Comparison of ENCODE assay signal across 7 cellular contexts in genomic region chr11:31949733-31950200, GRCh38.
A peak's percentile ranks its signal among the peaks of the same experiment; 100 is the strongest.
DNase-seq lines count a peak whose midpoint lies in the region; ATAC-seq lines count a peak whose summit lies in the region.
"Not testable (repeated sequence)": the region's sequence is repeated elsewhere in the genome, so short reads cannot be mapped to it uniquely, and the experiment has no call there.

No MANE protein-coding gene starts in this region.

- H3K4me1 Mint-ChIP-seq in activated T-helper 1 cell treated with anti-CD3 and anti-CD28 coated beads, Interleukin-12 subunit alpha, Interleukin-12 subunit beta, Interleukin-2, Interleukin-4 antibody, amounts not matched to agents 30 ng/mL and 10 ng/mL and 1 ng/mL, durations not matched to agents 14 hours and 24 hours and 36 hours (ENCODE audit: low read depth): peaks cover 35% of the 10 kb centered on the region

- not testable (repeated sequence) for H3K36me3 Mint-ChIP-seq in activated T-helper 1 cell treated with anti-CD3 and anti-CD28 coated beads, Interleukin-12 subunit alpha, Interleukin-12 subunit beta, Interleukin-2, Interleukin-4 antibody, amounts not matched to agents 30 ng/mL and 10 ng/mL and 1 ng/mL, durations not matched to agents 14 hours and 24 hours and 36 hours (ENCODE audit: low read depth)

- ATAC-seq in GM18519 (IDR thresholded peaks at IDR 0.05; ENCODE audit: low FRiP score, unreplicated experiment) (peak; percentile 61), GM19351 (IDR thresholded peaks at IDR 0.05; ENCODE audit: unreplicated experiment) (peak; percentile 64), GM21526 (IDR thresholded peaks at IDR 0.05; ENCODE audit: low FRiP score, unreplicated experiment) (peak; percentile 69), HG02852 (IDR thresholded peaks at IDR 0.05; ENCODE audit: unreplicated experiment) (peak; percentile 90), HG03139 (IDR thresholded peaks at IDR 0.05; ENCODE audit: unreplicated experiment) (peak; percentile 79), HG03565 (IDR thresholded peaks at IDR 0.05; ENCODE audit: unreplicated experiment) (peak; percentile 65)

- H3K9me3 Mint-ChIP-seq in activated T-helper 1 cell treated with anti-CD3 and anti-CD28 coated beads, Interleukin-12 subunit alpha, Interleukin-12 subunit beta, Interleukin-2, Interleukin-4 antibody, amounts not matched to agents 30 ng/mL and 10 ng/mL and 1 ng/mL, durations not matched to agents 14 hours and 24 hours and 36 hours: not testable (repeated sequence)

- DNase-seq in activated T-helper 1 cell treated with anti-CD3 and anti-CD28 coated beads, Interleukin-12 subunit alpha, Interleukin-12 subunit beta, Interleukin-2, Interleukin-4 antibody, amounts not matched to agents 30 ng/mL and 10 ng/mL and 1 ng/mL, durations not matched to agents 14 hours and 24 hours and 36 hours (ENCODE audit: low spot score): not testable (repeated sequence)

- H3K27me3 Mint-ChIP-seq in activated T-helper 1 cell treated with anti-CD3 and anti-CD28 coated beads, Interleukin-12 subunit alpha, Interleukin-12 subunit beta, Interleukin-2, Interleukin-4 antibody, amounts not matched to agents 30 ng/mL and 10 ng/mL and 1 ng/mL, durations not matched to agents 14 hours and 24 hours and 36 hours (ENCODE audit: insufficient read depth): peaks cover 12% of the 10 kb centered on the region

- intact Hi-C loops in activated T-helper 1 cell treated with anti-CD3 and anti-CD28 coated beads, Interleukin-12 subunit alpha, Interleukin-12 subunit beta, Interleukin-2, Interleukin-4 antibody, amounts not matched to agents 30 ng/mL and 10 ng/mL and 1 ng/mL, durations not matched to agents 14 hours and 24 hours and 36 hours (cut with micrococcal nuclease): loop anchor here (5.0 to 10.0 kb wide), 2 partner anchors 585 to 633 kb away; partner anchors contain the start of genes DCDC1, DNAJC24 and EIF3M

- peak overlapping the region; percentile 51 for H3K27ac Mint-ChIP-seq in activated T-helper 1 cell treated with anti-CD3 and anti-CD28 coated beads, Interleukin-12 subunit alpha, Interleukin-12 subunit beta, Interleukin-2, Interleukin-4 antibody, amounts not matched to agents 30 ng/mL and 10 ng/mL and 1 ng/mL, durations not matched to agents 14 hours and 24 hours and 36 hours

- peak overlapping the region; percentile 6 for H3K4me3 Mint-ChIP-seq in activated T-helper 1 cell treated with anti-CD3 and anti-CD28 coated beads, Interleukin-12 subunit alpha, Interleukin-12 subunit beta, Interleukin-2, Interleukin-4 antibody, amounts not matched to agents 30 ng/mL and 10 ng/mL and 1 ng/mL, durations not matched to agents 14 hours and 24 hours and 36 hours
